Comparison of ENCODE assay signal across 10 cellular contexts in the genomic region with DNA sequence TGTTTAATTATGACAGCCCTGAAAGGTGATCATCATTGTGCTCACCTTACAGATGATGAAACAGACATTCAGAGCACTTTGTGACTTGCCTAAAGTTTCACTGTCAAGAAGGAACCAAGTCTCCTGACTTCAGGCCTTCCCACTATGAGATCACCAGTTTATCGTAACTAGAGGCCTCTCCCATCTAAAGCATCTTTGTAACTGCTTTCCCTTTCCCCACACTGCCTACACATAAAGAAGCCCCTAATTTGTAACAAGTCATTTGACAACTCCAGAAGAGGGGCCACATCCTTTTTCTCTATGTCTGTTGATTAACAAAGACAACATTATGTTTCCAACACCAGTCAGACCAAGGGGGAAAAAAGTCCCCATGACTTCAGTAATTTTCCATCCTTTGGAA. TPM values are rescaled to one million over a fixed set of nuclear protein-coding genes. Genes with fewer than 3 reads are reported as not detected.
A peak's percentile ranks its signal among the peaks of the same experiment; 100 is the strongest.
DNase-seq lines count a peak whose midpoint lies in the region; ATAC-seq lines count a peak whose summit lies in the region.
"Had no signal": no experiment of that assay in that cellular context is flagged by ENCODE, and none has a peak within 500 bp of the region (broad histone marks: within the 10 kb centered on the region; RNA-seq: fewer than 3 reads in every experiment).

No MANE protein-coding gene starts in this region.

- no peaks in the 10 kb centered on the region for H3K36me3 ChIP-seq in H7 (replicated peaks; ENCODE audit: control insufficient read depth, insufficient read depth, low read length)
- H3K36me3 ChIP-seq: cardiac muscle cell, tibial nerve had no signal

- H3K27ac Mint-ChIP-seq in activated T-helper 17 cell treated with anti-CD3 and anti-CD28 coated beads, Interleukin-2, amount 50 U/mL, for 72 hours, result peak overlapping the region; percentile 100

- H3K27me3 Mint-ChIP-seq in activated T-helper 17 cell treated with anti-CD3 and anti-CD28 coated beads, Interleukin-2, amount 50 U/mL, for 72 hours, result no peaks in the 10 kb centered on the region

- H3K36me3 Mint-ChIP-seq in activated T-helper 17 cell treated with anti-CD3 and anti-CD28 coated beads, Interleukin-2, amount 50 U/mL, for 72 hours (ENCODE audit: low read depth), result peaks cover 57% of the 10 kb centered on the region

- peak overlapping the region; percentile 99 for H3K4me3 Mint-ChIP-seq in activated T-helper 17 cell treated with anti-CD3 and anti-CD28 coated beads, Interleukin-2, amount 50 U/mL, for 72 hours

- no peaks in the 10 kb centered on the region for H3K27me3 ChIP-seq in H7 (ENCODE audit: control insufficient read depth, insufficient read depth, low read length)
- H3K27me3 ChIP-seq: tibial nerve had no signal

- DNase-seq in pons (ENCODE audit: low spot score) (peak; percentile 73), NCI-H2107 (lab: John Stamatoyannopoulos, UW) (no peak), T-helper 9 cell (no peak), H7 (no peak)
- DNase-seq: NCI-H526 treated with DMSO at 0.1 percent for 48 hours had no signal

- peak; percentile 36 for ATAC-seq in GM18861 (IDR thresholded peaks at IDR 0.05; ENCODE audit: unreplicated experiment)
- ATAC-seq in HG02973 (IDR thresholded peaks at IDR 0.05; ENCODE audit: unreplicated experiment), result peak; percentile 48
- peak; percentile 63 for ATAC-seq in activated T-helper 17 cell treated with anti-CD3 and anti-CD28 coated beads, Interleukin-2, amount 50 U/mL, for 72 hours (replicated peaks)

- H3K4me3 ChIP-seq in H7 (ENCODE audit: insufficient read depth, low read depth, low read length), result no peak overlapping the region
- H3K4me3 ChIP-seq: cardiac muscle cell had no signal

- peaks cover 63% of the 10 kb centered on the region for H3K4me1 Mint-ChIP-seq in activated T-helper 17 cell treated with anti-CD3 and anti-CD28 coated beads, Interleukin-2, amount 50 U/mL, for 72 hours

- H3K9me3 Mint-ChIP-seq in activated T-helper 17 cell treated with anti-CD3 and anti-CD28 coated beads, Interleukin-2, amount 50 U/mL, for 72 hours, result no peaks in the 10 kb centered on the region

RNA-seq across cellular contexts. Expression of gene KLHL6, which starts 1.1 kb away (rescaled TPM):
- total RNA-seq in activated T-helper 17 cell treated with anti-CD3 and anti-CD28 coated beads, Interleukin-2, amount 50 U/mL, for 72 hours, result 10 to 100 TPM; 33.5 to 39.7 TPM
- 0.33 and 0.69 TPM in 2 replicates for total RNA-seq in H7 (2014; rRNA removed; shearing (Covaris generic))

Comparison
In these comparisons a context has a peak if more than half of its experiments do, and no peak if none do; other contexts are left out.
1. RNA of gene KLHL6, which starts 1.1 kb away (total RNA-seq): 33.5 to 39.7 TPM in activated T-helper 17 cell treated with anti-CD3 and anti-CD28 coated beads, Interleukin-2, amount 50 U/mL, for 72 hours; 0.33 to 0.69 TPM in H7; every median in the first group is over 10 times any median in the second.
2. Peak in every context shown above with its lines, with median percentiles within 50 percentile points of each other: ATAC-seq.